In genomic region chr1:27878787-27879335, GRCh38 we compare ENCODE assay signal across 22 cellular contexts. TPM values are rescaled to one million over a fixed set of nuclear protein-coding genes. Genes with fewer than 3 reads are reported as not detected.
A peak's percentile ranks its signal among the peaks of the same experiment; 100 is the strongest.
DNase-seq lines count a peak whose midpoint lies in the region; ATAC-seq and TF ChIP-seq lines count a peak whose summit lies in the region.
"Had no signal": no experiment of that assay in that cellular context is flagged by ENCODE, and none has a peak within 500 bp of the region (broad histone marks: within the 10 kb centered on the region; RNA-seq: fewer than 3 reads in every experiment).

No MANE protein-coding gene starts in this region.

- no peak for DNase-seq in CD4-positive, alpha-beta memory T cell
- no peak for DNase-seq in neural progenitor cell (ENCODE audit: low spot score)
- DNase-seq in T-helper 9 cell, result no peak
- no peak for DNase-seq in HT-29 (ENCODE audit: low spot score)
- DNase-seq in transverse colon, result no peak
- no peak for DNase-seq in NCI-H1105 treated with DMSO at 0.1 percent for 48 hours (lab: John Stamatoyannopoulos, UW)
- DNase-seq: activated effector memory CD4-positive, alpha-beta T cell treated with Interleukin-2 at 50 U/mL for 16 hours; CD8-positive, alpha-beta memory T cell; head of caudate nucleus; mammary epithelial cell; NCI-H1092 treated with DMSO at 0.1 percent for 48 hours; NCI-H1930; NCI-H69; retina; stimulated activated CD4-positive, alpha-beta T cell treated with anti-CD3 and anti-CD28 coated beads, Interleukin-12 subunit alpha, Interleukin-12 subunit beta, amount 100 ng/mL, for 4 hours; stimulated activated CD4-positive, alpha-beta T cell treated with anti-CD3 and anti-CD28 coated beads, Interleukin-4, amount 100 ng/mL, for 4 hours had no signal

- no peaks in the 10 kb centered on the region for H3K79me2 ChIP-seq in neural progenitor cell (ENCODE audit: low read depth)

- no peaks in the 10 kb centered on the region for H3K9me3 ChIP-seq in BLaER1
- H3K9me3 ChIP-seq in CD4-positive, alpha-beta memory T cell (ENCODE audit: control insufficient read depth in 1 of 2, low read length in 2 of 2), result no peaks in the 10 kb centered on the region
- H3K9me3 ChIP-seq in neural progenitor cell (ENCODE audit: low read depth), result no peaks in the 10 kb centered on the region
- H3K9me3 ChIP-seq in transverse colon, result no peaks in the 10 kb centered on the region
- H3K9me3 ChIP-seq: SJSA1 had no signal

- TF ChIP-seq CTCF in neural progenitor cell (IDR thresholded peaks at IDR 0.05), result no peak
- TF ChIP-seq CTCF in transverse colon (IDR thresholded peaks at IDR 0.05), result no peak

- intact Hi-C loops in CD4-positive, alpha-beta memory T cell (cut with micrococcal nuclease), result no loop called here
- intact Hi-C loops in transverse colon (cut with DNase I; ENCODE audit: low total_unique reads), result no loop called here

- H3K27ac Mint-ChIP-seq in CD4-positive, alpha-beta memory T cell, result peak overlapping the region in 5 of 7 donors; percentile 15 to 77 (median 72)
- H3K27ac Mint-ChIP-seq in activated T-helper 17 cell treated with anti-CD3 and anti-CD28 coated beads, Interleukin-2, amount 50 U/mL, for 72 hours, result peak overlapping the region; percentile 70
- H3K27ac Mint-ChIP-seq in neural progenitor cell, result peak overlapping the region; percentile 46

- H3K27ac ChIP-seq in BLaER1 (0 out of 2 replicates have a peak overlapping the region, but pooled peaks have one; percentile 7), neural progenitor cell (no peak overlapping the region), transverse colon (no peak overlapping the region)
- H3K27ac ChIP-seq in CD4-positive, alpha-beta memory T cell (ENCODE audit: low read depth, low read length), result no peak overlapping the region
- H3K27ac ChIP-seq: SJSA1, VCaP had no signal

- peaks cover 54% of the 10 kb centered on the region for H3K36me3 ChIP-seq in BLaER1
- peaks cover 50% of the 10 kb centered on the region for H3K36me3 ChIP-seq in CD4-positive, alpha-beta memory T cell (ENCODE audit: insufficient read depth, low read length)
- no peaks in the 10 kb centered on the region for H3K36me3 ChIP-seq in neural progenitor cell
- no peaks in the 10 kb centered on the region for H3K36me3 ChIP-seq in transverse colon
- H3K36me3 ChIP-seq: SJSA1 had no signal

- H3K4me2 ChIP-seq in BLaER1 (peak overlapping the region; percentile 24), neural progenitor cell (no peak overlapping the region)

- H3K9me3 Mint-ChIP-seq in CD4-positive, alpha-beta memory T cell, result no peaks in the 10 kb centered on the region
- no peaks in the 10 kb centered on the region for H3K9me3 Mint-ChIP-seq in activated T-helper 17 cell treated with anti-CD3 and anti-CD28 coated beads, Interleukin-2, amount 50 U/mL, for 72 hours
- no peaks in the 10 kb centered on the region for H3K9me3 Mint-ChIP-seq in neural progenitor cell
- H3K9me3 Mint-ChIP-seq: CD8-positive, alpha-beta memory T cell; stimulated activated naive CD8-positive, alpha-beta T cell treated with anti-CD3 and anti-CD28 coated beads, Interleukin-15, Interleukin-2, amounts not matched to agents 100 ng/mL and 50 ng/mL, for 24 hours had no signal

- H4K20me1 ChIP-seq in BLaER1, result no peaks in the 10 kb centered on the region
- no peaks in the 10 kb centered on the region for H4K20me1 ChIP-seq in neural progenitor cell (ENCODE audit: low read depth)

- H2AFZ ChIP-seq in neural progenitor cell (replicated peaks), result no peak overlapping the region

- no peak for ATAC-seq in activated T-helper 17 cell treated with anti-CD3 and anti-CD28 coated beads, Interleukin-2, amount 50 U/mL, for 72 hours (replicated peaks)

- H3K27me3 Mint-ChIP-seq in CD4-positive, alpha-beta memory T cell, result no peaks in the 10 kb centered on the region
- H3K27me3 Mint-ChIP-seq in activated T-helper 17 cell treated with anti-CD3 and anti-CD28 coated beads, Interleukin-2, amount 50 U/mL, for 72 hours, result no peaks in the 10 kb centered on the region
- H3K27me3 Mint-ChIP-seq in neural progenitor cell (ENCODE audit: insufficient read depth, low read depth), result peaks cover 5% of the 10 kb centered on the region
- H3K27me3 Mint-ChIP-seq: CD8-positive, alpha-beta memory T cell; stimulated activated naive CD8-positive, alpha-beta T cell treated with anti-CD3 and anti-CD28 coated beads, Interleukin-15, Interleukin-2, amounts not matched to agents 100 ng/mL and 50 ng/mL, for 24 hours had no signal

- TF ChIP-seq POLR2A in transverse colon (IDR thresholded peaks at IDR 0.05), result no peak

- no peak for TF ChIP-seq EP300 in transverse colon (IDR thresholded peaks at IDR 0.05; ENCODE audit: low read depth)

- peaks cover 36 to 61% of the 10 kb centered on the region in 2 donors for H3K36me3 Mint-ChIP-seq in CD4-positive, alpha-beta memory T cell
- H3K36me3 Mint-ChIP-seq in activated T-helper 17 cell treated with anti-CD3 and anti-CD28 coated beads, Interleukin-2, amount 50 U/mL, for 72 hours (ENCODE audit: low read depth), result peaks cover 76% of the 10 kb centered on the region
- H3K36me3 Mint-ChIP-seq in neural progenitor cell, result no peaks in the 10 kb centered on the region

- CTCF ChIA-PET in CD4-positive, alpha-beta memory T cell (lab: Charles Lee; ENCODE audit: partially characterized antibody), result interaction anchor here (1.4 kb wide), 1 partner anchor 21 kb away, joined by 5 read pairs; no protein-coding TSS in a partner anchor

- in situ Hi-C loops in transverse colon (cut with MboI; ENCODE audit: low pct_ligation_motif_present in 1 of 4, low pct_unique_long_range_greater_than_20kb in 1 of 4, low sequenced_read_pairs in 3 of 4), result no loop called here

- WGBS in transverse colon (ENCODE audit: low coverage in 1 of 2), 2 donors, result 20 to 66% methylated on average over 1 to 8 of the region's 8 CpGs

- POLR2A ChIA-PET in CD4-positive, alpha-beta memory T cell (lab: Charles Lee; ENCODE audit: partially characterized antibody), result no interaction called here

- H3K4me3 Mint-ChIP-seq in CD4-positive, alpha-beta memory T cell, result peak overlapping the region in 1 of 8 donors; percentile 31
- H3K4me3 Mint-ChIP-seq in activated T-helper 17 cell treated with anti-CD3 and anti-CD28 coated beads, Interleukin-2, amount 50 U/mL, for 72 hours, result no peak overlapping the region
- H3K4me3 Mint-ChIP-seq in neural progenitor cell, result no peak overlapping the region
- H3K4me3 Mint-ChIP-seq: stimulated activated naive CD8-positive, alpha-beta T cell treated with anti-CD3 and anti-CD28 coated beads, Interleukin-15, Interleukin-2, amounts not matched to agents 100 ng/mL and 50 ng/mL, for 24 hours had no signal

- H3K4me3 ChIP-seq in BLaER1 (no peak overlapping the region), neural progenitor cell (no peak overlapping the region), transverse colon (no peak overlapping the region)
- H3K4me3 ChIP-seq in CD4-positive, alpha-beta memory T cell (ENCODE audit: low read length in 2 of 2), result no peak overlapping the region
- H3K4me3 ChIP-seq: SJSA1 had no signal

- no peak overlapping the region for H3K9ac ChIP-seq in BLaER1
- no peak overlapping the region for H3K9ac ChIP-seq in neural progenitor cell

- no peaks in the 10 kb centered on the region for H3F3A ChIP-seq in neural progenitor cell (ENCODE audit: low read depth)

- H3K4me1 Mint-ChIP-seq in CD4-positive, alpha-beta memory T cell, result peaks cover 16 to 70% (median 31%) of the 10 kb centered on the region in 4 donors
- peaks cover 9% of the 10 kb centered on the region for H3K4me1 Mint-ChIP-seq in activated T-helper 17 cell treated with anti-CD3 and anti-CD28 coated beads, Interleukin-2, amount 50 U/mL, for 72 hours
- no peaks in the 10 kb centered on the region for H3K4me1 Mint-ChIP-seq in neural progenitor cell

- H3K4me1 ChIP-seq in BLaER1 (peaks cover 59% of the 10 kb centered on the region), neural progenitor cell (no peaks in the 10 kb centered on the region), transverse colon (peaks cover 0 to 6% (median 0%) of the 10 kb centered on the region in 4 donors)
- H3K4me1 ChIP-seq in CD4-positive, alpha-beta memory T cell (ENCODE audit: insufficient read depth, low read length), result peaks cover 27% of the 10 kb centered on the region

- H3K27me3 ChIP-seq in BLaER1, result no peaks in the 10 kb centered on the region
- H3K27me3 ChIP-seq in CD4-positive, alpha-beta memory T cell (ENCODE audit: insufficient read depth, low read length), result no peaks in the 10 kb centered on the region
- no peaks in the 10 kb centered on the region for H3K27me3 ChIP-seq in neural progenitor cell
- no peaks in the 10 kb centered on the region for H3K27me3 ChIP-seq in transverse colon
- H3K27me3 ChIP-seq: SJSA1 had no signal

RNA-seq across cellular contexts. Expression of gene THEMIS2, which starts 6.5 kb away (rescaled TPM):
- total RNA-seq in CD4-positive, alpha-beta memory T cell, result 10 to 100 TPM; 60.5 to 64.8 TPM
- polyA plus RNA-seq in CD4-positive, alpha-beta memory T cell, result 10 to 100 TPM; 39.3 to 68.5 TPM
- total RNA-seq in activated T-helper 17 cell treated with anti-CD3 and anti-CD28 coated beads, Interleukin-2, amount 50 U/mL, for 72 hours, result 10 to 100 TPM; 32.0 to 62.8 TPM
- total RNA-seq in neural progenitor cell (ENCODE audit: low replicate concordance) (1.7 and 6.7 TPM in 2 replicates), transverse colon (10 to 100 TPM in 3 of 4 donors, under 1 TPM in 1; 1.00 to 27.9 (median 18.6) TPM)
- total RNA-seq in HT-29 (2014; rRNA removed; shearing (Covaris generic)), result 0.28 TPM in 1 of 2 replicates, not detected in the other

RNA-seq across cellular contexts. Expression of gene RPA2, which starts 35.5 kb away (rescaled TPM):
- total RNA-seq in CD4-positive, alpha-beta memory T cell, result 10 to 100 TPM; 60.5 to 66.1 TPM
- 100 to 1,000 TPM; 189 to 259 TPM for polyA plus RNA-seq in CD4-positive, alpha-beta memory T cell
- total RNA-seq in activated T-helper 17 cell treated with anti-CD3 and anti-CD28 coated beads, Interleukin-2, amount 50 U/mL, for 72 hours, result 10 to 100 TPM; 88.9 to 98.6 TPM
- total RNA-seq in neural progenitor cell (ENCODE audit: low replicate concordance), result 94.3 and 97.0 TPM in 2 replicates
- total RNA-seq in HT-29 (2014; rRNA removed; shearing (Covaris generic)), result 53.5 and 57.5 TPM in 2 replicates
- total RNA-seq in transverse colon, result 10 to 100 TPM in 3 of 4 donors, 1 to 10 TPM in 1; 2.0 to 26.6 (median 16.6) TPM

RNA-seq across cellular contexts. Expression of gene PPP1R8, which starts 48.3 kb away (rescaled TPM):
- total RNA-seq in CD4-positive, alpha-beta memory T cell, result 10 to 100 TPM; 40.8 to 45.8 TPM
- 10 to 100 TPM; 27.8 to 39.2 TPM for polyA plus RNA-seq in CD4-positive, alpha-beta memory T cell
- total RNA-seq in activated T-helper 17 cell treated with anti-CD3 and anti-CD28 coated beads, Interleukin-2, amount 50 U/mL, for 72 hours, result 10 to 100 TPM; 41.0 to 57.9 TPM
- total RNA-seq in neural progenitor cell (ENCODE audit: low replicate concordance) (61.2 and 66.3 TPM in 2 replicates), transverse colon (10 to 100 TPM; 15.1 to 32.9 (median 28.0) TPM)
- 58.5 and 70.1 TPM in 2 replicates for total RNA-seq in HT-29 (2014; rRNA removed; shearing (Covaris generic))

RNA-seq across cellular contexts. Expression of gene SMPDL3B, which starts 55.9 kb away (rescaled TPM):
- total RNA-seq in CD4-positive, alpha-beta memory T cell, result not detected
- polyA plus RNA-seq in CD4-positive, alpha-beta memory T cell, result not detected
- under 1 TPM; 0.28 to 0.45 TPM for total RNA-seq in activated T-helper 17 cell treated with anti-CD3 and anti-CD28 coated beads, Interleukin-2, amount 50 U/mL, for 72 hours
- total RNA-seq in neural progenitor cell (ENCODE audit: low replicate concordance) (1.2 and 3.9 TPM in 2 replicates), transverse colon (10 to 100 TPM; 14.1 to 64.3 (median 57.4) TPM)
- total RNA-seq in HT-29 (2014; rRNA removed; shearing (Covaris generic)), result 16.2 and 18.2 TPM in 2 replicates
- total RNA-seq: osteocyte had no signal
- polyA plus RNA-seq: CD8-positive, alpha-beta memory T cell had no signal
